ENCODE assay signal across 8 cellular contexts in genomic region chr21:43045165-43045939, GRCh38. TPM values are rescaled to one million over a fixed set of nuclear protein-coding genes. Genes with fewer than 3 reads are reported as not detected.
A peak's percentile ranks its signal among the peaks of the same experiment; 100 is the strongest.
DNase-seq lines count a peak whose midpoint lies in the region; ATAC-seq and TF ChIP-seq lines count a peak whose summit lies in the region.
"Not testable (repeated sequence)": the region's sequence is repeated elsewhere in the genome, so short reads cannot be mapped to it uniquely, and the experiment has no call there.

No MANE protein-coding gene starts in this region.

- H3K36me3 Mint-ChIP-seq in activated T-cell treated with anti-CD3 and anti-CD28 coated beads, Interleukin-2, amount 50 U/mL, for 72 hours (ENCODE audit: insufficient read depth in 2 of 2); chondrocyte (ENCODE audit: low read depth); naive thymus-derived CD4-positive, alpha-beta T cell; stimulated activated memory B cell treated with anti-CD40 and anti-IgM and Interleukin-4, amounts not matched to agents 10 μg/mL and 1 μg/mL and 100 μg/mL, for 72 hours: not testable (repeated sequence)

- H3K27me3 ChIP-seq in BLaER1; right cardiac atrium (ENCODE audit: control insufficient read depth, insufficient read depth); naive thymus-derived CD4-positive, alpha-beta T cell (ENCODE audit: control insufficient read depth in 2 of 2, insufficient read depth in 2 of 2, low read length in 2 of 2): not testable (repeated sequence)

- H3K9me3 ChIP-seq in BLaER1; KOPT-K1 (ENCODE audit: insufficient read depth, low read length, poor library complexity, severe bottlenecking); right cardiac atrium (ENCODE audit: control insufficient read depth, low read length); naive thymus-derived CD4-positive, alpha-beta T cell (ENCODE audit: control insufficient read depth in 2 of 3, low read length in 3 of 3): not testable (repeated sequence)

- not testable (repeated sequence) for H3K4me1 Mint-ChIP-seq in activated T-cell treated with anti-CD3 and anti-CD28 coated beads, Interleukin-2, amount 50 U/mL, for 72 hours (ENCODE audit: low read depth); chondrocyte (ENCODE audit: low read depth)
- peaks cover 4 to 12% (median 6%) of the 10 kb centered on the region in 7 donors for H3K4me1 Mint-ChIP-seq in naive thymus-derived CD4-positive, alpha-beta T cell
- peaks cover 18% of the 10 kb centered on the region for H3K4me1 Mint-ChIP-seq in stimulated activated memory B cell treated with anti-CD40 and anti-IgM and Interleukin-4, amounts not matched to agents 10 μg/mL and 1 μg/mL and 100 μg/mL, for 72 hours

- H3K27ac Mint-ChIP-seq in activated T-cell treated with anti-CD3 and anti-CD28 coated beads, Interleukin-2, amount 50 U/mL, for 72 hours, result peak overlapping the region; percentile 86
- peak overlapping the region; percentile 36 for H3K27ac Mint-ChIP-seq in chondrocyte (ENCODE audit: unreplicated experiment)
- peak overlapping the region; percentile 80 to 97 (median 90) for H3K27ac Mint-ChIP-seq in naive thymus-derived CD4-positive, alpha-beta T cell
- not testable (repeated sequence) for H3K27ac Mint-ChIP-seq in stimulated activated memory B cell treated with anti-CD40 and anti-IgM and Interleukin-4, amounts not matched to agents 10 μg/mL and 1 μg/mL and 100 μg/mL, for 72 hours

- H3K9ac ChIP-seq in BLaER1, result not testable (repeated sequence)

- not testable (repeated sequence) for H3K36me3 ChIP-seq in BLaER1; KOPT-K1 (ENCODE audit: insufficient read depth, low read length); naive thymus-derived CD4-positive, alpha-beta T cell (ENCODE audit: control insufficient read depth in 2 of 3, insufficient read depth in 3 of 3, low read length in 3 of 3)

- not testable (repeated sequence) for H3K4me3 ChIP-seq in BLaER1; right cardiac atrium (ENCODE audit: low read length); naive thymus-derived CD4-positive, alpha-beta T cell (ENCODE audit: low read length)

- TF ChIP-seq CTCF in VCaP (conservative IDR thresholded peaks at IDR 0.05); chondrocyte (IDR thresholded peaks at IDR 0.05): not testable (repeated sequence)

- H3K4me3 Mint-ChIP-seq in activated T-cell treated with anti-CD3 and anti-CD28 coated beads, Interleukin-2, amount 50 U/mL, for 72 hours, result peak overlapping the region; percentile 62 to 64
- not testable (repeated sequence) for H3K4me3 Mint-ChIP-seq in chondrocyte (ENCODE audit: unreplicated experiment)
- H3K4me3 Mint-ChIP-seq in naive thymus-derived CD4-positive, alpha-beta T cell, result peak overlapping the region in 9 of 10 donors; percentile 25 to 87 (median 81)
- peak overlapping the region; percentile 62 for H3K4me3 Mint-ChIP-seq in stimulated activated memory B cell treated with anti-CD40 and anti-IgM and Interleukin-4, amounts not matched to agents 10 μg/mL and 1 μg/mL and 100 μg/mL, for 72 hours

- H3K27ac ChIP-seq in BLaER1; naive thymus-derived CD4-positive, alpha-beta T cell (ENCODE audit: low read depth, low read length): not testable (repeated sequence)
- H3K27ac ChIP-seq in KOPT-K1 (ENCODE audit: low read depth, low read length, poor library complexity, severe bottlenecking) (peak overlapping the region; percentile 82), VCaP (peak overlapping the region; percentile 50; the same call in 1 of the 2 replicates), right cardiac atrium (ENCODE audit: low read length) (peak overlapping the region; percentile 36)

- not testable (repeated sequence) for H3K4me1 ChIP-seq in BLaER1; right cardiac atrium (ENCODE audit: control insufficient read depth, insufficient read depth, low read length); naive thymus-derived CD4-positive, alpha-beta T cell (ENCODE audit: control insufficient read depth in 2 of 2, insufficient read depth in 2 of 2, low read length in 2 of 2)

- not testable (repeated sequence) for H3K9me3 Mint-ChIP-seq in activated T-cell treated with anti-CD3 and anti-CD28 coated beads, Interleukin-2, amount 50 U/mL, for 72 hours; chondrocyte (ENCODE audit: low read depth); naive thymus-derived CD4-positive, alpha-beta T cell; stimulated activated memory B cell treated with anti-CD40 and anti-IgM and Interleukin-4, amounts not matched to agents 10 μg/mL and 1 μg/mL and 100 μg/mL, for 72 hours

- peak; percentile 46 to 53 for ATAC-seq in activated T-cell treated with anti-CD3 and anti-CD28 coated beads, Interleukin-2, amount 50 U/mL, for 72 hours (replicated peaks in 1 of 2)
- peak; percentile 84 to 87 for ATAC-seq in right cardiac atrium
- peak; percentile 69 for ATAC-seq in naive thymus-derived CD4-positive, alpha-beta T cell
- peak; percentile 9 for ATAC-seq in stimulated activated memory B cell treated with anti-CD40 and anti-IgM and Interleukin-4, amounts not matched to agents 10 μg/mL and 1 μg/mL and 100 μg/mL, for 72 hours

- H3K4me2 ChIP-seq in BLaER1, result peak overlapping the region; percentile 47

- intact Hi-C loops in right cardiac atrium (cut with DNase I); naive thymus-derived CD4-positive, alpha-beta T cell (cut with micrococcal nuclease): not testable (repeated sequence)

- CTCF ChIA-PET in naive thymus-derived CD4-positive, alpha-beta T cell (lab: Charles Lee), result not testable (repeated sequence)

- POLR2A ChIA-PET in naive thymus-derived CD4-positive, alpha-beta T cell (lab: Charles Lee), result not testable (repeated sequence)

- not testable (repeated sequence) for H3K27me3 Mint-ChIP-seq in activated T-cell treated with anti-CD3 and anti-CD28 coated beads, Interleukin-2, amount 50 U/mL, for 72 hours (ENCODE audit: low read depth); chondrocyte (ENCODE audit: low read depth); naive thymus-derived CD4-positive, alpha-beta T cell; stimulated activated memory B cell treated with anti-CD40 and anti-IgM and Interleukin-4, amounts not matched to agents 10 μg/mL and 1 μg/mL and 100 μg/mL, for 72 hours

- not testable (repeated sequence) for H4K20me1 ChIP-seq in BLaER1

- DNase-seq in activated T-cell treated with anti-CD3 and anti-CD28 coated beads, Interleukin-2, amount 50 U/mL, for 72 hours, result peak in 1 of 2 donors; percentile 8
- not testable (repeated sequence) for DNase-seq in chondrocyte (ENCODE audit: low spot score); right cardiac atrium
- DNase-seq in naive thymus-derived CD4-positive, alpha-beta T cell, result peak in 6 of 9 donors; percentile 1 to 36 (median 21)

- 47% methylated on average over 8 of the region's 18 CpGs for WGBS in right cardiac atrium

RNA-seq across cellular contexts. Expression of gene CBS, which starts 30.3 kb away (rescaled TPM):
- total RNA-seq in activated T-cell treated with anti-CD3 and anti-CD28 coated beads, Interleukin-2, amount 50 U/mL, for 72 hours, result 100 to 1,000 TPM in 1 of 2 donors, 10 to 100 TPM in 1; 89.1 to 130 TPM
- total RNA-seq in chondrocyte, result 16.6 to 92.3 TPM (median 85.1 TPM) in 3 replicates
- 10 to 100 TPM in 3 of 4 donors, 1 to 10 TPM in 1; 4.8 to 13.3 (median 10.7) TPM for total RNA-seq in right cardiac atrium
- 9.0 TPM for polyA plus RNA-seq in right cardiac atrium
- 10 to 100 TPM in 1 of 5 experiments, under 1 TPM in 2, not detected in 2; 0.40 to 21.2 (median 0.88) TPM for total RNA-seq in naive thymus-derived CD4-positive, alpha-beta T cell
- polyA plus RNA-seq in naive thymus-derived CD4-positive, alpha-beta T cell, result not detected

Comparison
In these comparisons a context has a peak if more than half of its experiments do, and no peak if none do; other contexts are left out.
1. ATAC-seq: peak in every context shown above with its lines; median percentile 86 in right cardiac atrium; 69 in naive thymus-derived CD4-positive, alpha-beta T cell; 50 in activated T-cell treated with anti-CD3 and anti-CD28 coated beads, Interleukin-2, amount 50 U/mL, for 72 hours; 9 in stimulated activated memory B cell treated with anti-CD40 and anti-IgM and Interleukin-4, amounts not matched to agents 10 μg/mL and 1 μg/mL and 100 μg/mL, for 72 hours.